ENCODE assay signal across 11 cellular contexts in the genomic region with DNA sequence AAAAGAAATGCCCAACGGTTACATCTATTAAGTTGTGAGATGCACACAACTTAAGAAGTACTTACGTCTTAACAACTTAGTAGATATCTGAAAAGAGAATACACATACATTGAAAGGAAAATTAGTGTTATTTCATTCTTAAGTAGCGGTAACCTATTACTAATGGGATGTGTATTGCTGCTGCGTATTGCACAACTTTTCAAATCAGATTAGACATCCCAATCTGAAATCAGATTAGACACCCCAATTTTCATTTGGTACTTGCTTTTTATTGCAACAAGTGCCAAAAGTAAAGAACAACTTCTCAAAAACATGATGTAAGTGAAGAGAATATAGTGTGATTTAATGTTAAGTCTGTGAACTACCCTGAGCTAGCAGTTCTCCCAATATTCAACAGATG.
"Had no signal": no experiment of that assay in that cellular context is flagged by ENCODE, and none has a peak within 500 bp of the region (broad histone marks: within the 10 kb centered on the region; RNA-seq: fewer than 3 reads in every experiment).

No MANE protein-coding gene starts in this region.

- H3K9me3 ChIP-seq: HAP-1 had no signal

- H3K4me3 ChIP-seq: GM23248, GM23338, HAP-1 had no signal

- ATAC-seq: GM23338, HCT116 had no signal

- H3K4me1 ChIP-seq: HAP-1 had no signal

- H3K9ac ChIP-seq: GM23248 had no signal

- H3K4me2 ChIP-seq: GM23338 had no signal

- H3K36me3 ChIP-seq: HAP-1 had no signal

- H2AFZ ChIP-seq: GM23248, GM23338 had no signal

- H3K27ac ChIP-seq: GM23248 had no signal

- DNase-seq: GM23248, GOT3, H7, H9, HCEC 1CT, HFFc6 had no signal

- FAIRE-seq: H1, H54 had no signal
